ENCODE assay signal across 14 cellular contexts in the genomic region with DNA sequence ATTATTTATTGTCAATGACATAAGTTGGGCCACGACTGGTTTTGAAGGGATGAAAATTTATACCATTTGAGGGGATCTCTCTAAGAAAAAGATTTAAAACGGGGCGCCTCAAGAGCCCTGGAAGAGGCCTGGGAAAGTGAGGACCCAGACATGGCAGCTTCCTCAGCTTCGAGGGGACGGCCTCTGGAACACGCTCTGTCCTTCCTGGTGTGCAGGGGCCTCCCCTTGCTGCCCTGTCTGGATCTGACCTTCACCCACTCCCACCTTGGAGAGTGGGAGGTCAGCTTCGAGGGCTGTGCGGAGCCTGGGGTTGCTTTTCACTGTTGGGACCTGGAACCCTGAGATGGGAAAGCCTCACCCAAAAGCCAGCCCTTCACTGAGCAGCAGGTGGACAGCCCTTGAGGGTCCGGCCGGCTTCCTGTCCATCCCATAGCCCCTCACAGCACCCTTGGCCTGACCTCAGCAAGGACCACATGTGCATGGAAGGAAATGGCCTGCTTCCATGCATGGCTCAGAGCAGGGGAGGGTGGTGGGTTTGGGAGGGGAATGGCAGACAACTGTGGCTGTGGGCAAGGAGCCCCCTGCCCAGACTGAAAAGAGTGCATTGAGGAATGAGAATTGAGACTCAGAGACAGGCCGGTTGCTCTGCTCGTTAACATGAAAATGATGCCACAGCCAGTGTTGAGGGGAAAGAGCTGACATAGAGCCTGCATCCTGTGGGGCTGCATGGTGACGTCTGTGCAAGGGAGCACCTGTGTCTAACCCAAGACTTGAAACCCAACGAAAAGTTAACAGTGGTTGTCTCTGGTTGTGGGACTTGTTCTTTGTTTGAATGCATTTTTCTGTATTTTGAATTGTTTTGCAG. TPM values are rescaled to one million over a fixed set of nuclear protein-coding genes. Genes with fewer than 3 reads are reported as not detected.
DNase-seq lines count a peak whose midpoint lies in the region; ATAC-seq lines count a peak whose summit lies in the region.
"Had no signal": no experiment of that assay in that cellular context is flagged by ENCODE, and none has a peak within 500 bp of the region (broad histone marks: within the 10 kb centered on the region; RNA-seq: fewer than 3 reads in every experiment).

No MANE protein-coding gene starts in this region.

- peak overlapping the region; percentile 58 for H3K4me3 ChIP-seq in CD4-positive, CD25-positive, alpha-beta regulatory T cell (ENCODE audit: low read depth, low read length)
- no peak overlapping the region for H3K4me3 ChIP-seq in H7 (ENCODE audit: insufficient read depth, low read depth, low read length)
- H3K4me3 ChIP-seq: suprapubic skin had no signal

- peaks cover 10 to 34% (median 24%) of the 10 kb centered on the region in 4 donors for H3K4me1 Mint-ChIP-seq in CD4-positive, CD25-positive, alpha-beta regulatory T cell

- no peaks in the 10 kb centered on the region for H3K36me3 ChIP-seq in CD4-positive, CD25-positive, alpha-beta regulatory T cell (ENCODE audit: control insufficient read depth, insufficient read depth, low read length)
- H3K36me3 ChIP-seq in H7 (replicated peaks; ENCODE audit: control insufficient read depth, insufficient read depth, low read length) = no peaks in the 10 kb centered on the region
- H3K36me3 ChIP-seq: suprapubic skin had no signal

- H3K36me3 Mint-ChIP-seq in CD4-positive, CD25-positive, alpha-beta regulatory T cell = no peaks in the 10 kb centered on the region

- peak overlapping the region; percentile 66 for H3K27ac ChIP-seq in CD4-positive, CD25-positive, alpha-beta regulatory T cell (ENCODE audit: insufficient read depth, low read length, poor library complexity, severe bottlenecking)
- H3K27ac ChIP-seq: suprapubic skin had no signal

- no peaks in the 10 kb centered on the region for H3K9me3 Mint-ChIP-seq in CD4-positive, CD25-positive, alpha-beta regulatory T cell
- H3K9me3 Mint-ChIP-seq: brain, nephron had no signal

- H3K27ac Mint-ChIP-seq in CD4-positive, CD25-positive, alpha-beta regulatory T cell = peak overlapping the region; percentile 93 to 96 (median 94)
- H3K27ac Mint-ChIP-seq: brain, nephron had no signal

- H3K27me3 Mint-ChIP-seq in CD4-positive, CD25-positive, alpha-beta regulatory T cell = peaks cover 4% of the 10 kb centered on the region

- peak overlapping the region; percentile 76 to 87 (median 82) for H3K4me3 Mint-ChIP-seq in CD4-positive, CD25-positive, alpha-beta regulatory T cell
- H3K4me3 Mint-ChIP-seq: brain, nephron had no signal

- peak; percentile 15 to 79 (median 71) for DNase-seq in CD4-positive, CD25-positive, alpha-beta regulatory T cell
- peak; percentile 65 for DNase-seq in H7
- DNase-seq in activated CD4-positive, alpha-beta T cell treated with anti-CD3 and anti-CD28 coated beads, Interleukin-2, amount 50 U/mL, for 1 hour = peak; percentile 37
- DNase-seq in mesenteric fat pad (ENCODE audit: low spot score) = peak; percentile 77
- no peak for DNase-seq in NCI-H748 (lab: John Stamatoyannopoulos, UW; ENCODE audit: unreplicated experiment)
- DNase-seq in MV-4-11 (lab: John Stamatoyannopoulos, UW) = no peak
- DNase-seq in SIG-M5 (lab: John Stamatoyannopoulos, UW) = no peak
- DNase-seq in hepatic stellate cell (ENCODE audit: low spot score) = no peak
- DNase-seq: HCEC 1CT, NCI-H446 had no signal

- ATAC-seq in CD4-positive, CD25-positive, alpha-beta regulatory T cell (ENCODE audit: low read depth in 2 of 2) = peak; percentile 79 to 89
- ATAC-seq: right cardiac atrium had no signal

- H3K27me3 ChIP-seq in CD4-positive, CD25-positive, alpha-beta regulatory T cell (ENCODE audit: control insufficient read depth, insufficient read depth, low read length) = no peaks in the 10 kb centered on the region
- no peaks in the 10 kb centered on the region for H3K27me3 ChIP-seq in H7 (ENCODE audit: control insufficient read depth, insufficient read depth, low read length)
- H3K27me3 ChIP-seq: suprapubic skin had no signal

- no peaks in the 10 kb centered on the region for H3K9me3 ChIP-seq in CD4-positive, CD25-positive, alpha-beta regulatory T cell (ENCODE audit: control insufficient read depth in 2 of 2, low read length in 2 of 2)
- H3K9me3 ChIP-seq: suprapubic skin had no signal

- H3K4me1 ChIP-seq in CD4-positive, CD25-positive, alpha-beta regulatory T cell (ENCODE audit: control insufficient read depth, insufficient read depth, low read length, poor library complexity, severe bottlenecking) = peaks cover 26% of the 10 kb centered on the region

RNA-seq across cellular contexts. Expression of a gene that starts 16.3 kb away (rescaled TPM):
- total RNA-seq in CD4-positive, CD25-positive, alpha-beta regulatory T cell = 19.3 TPM
- polyA plus RNA-seq in CD4-positive, CD25-positive, alpha-beta regulatory T cell = 10 to 100 TPM; 29.9 to 40.2 (median 36.5) TPM
- total RNA-seq in H7 (2014; rRNA removed; shearing (Covaris generic)) = 0.04 and 0.38 TPM in 2 replicates
- 5.3 TPM for total RNA-seq in mesenteric fat pad

Comparison
In these comparisons a context has a peak if more than half of its experiments do, and no peak if none do; other contexts are left out.
1. DNase-seq: peak in CD4-positive, CD25-positive, alpha-beta regulatory T cell (3 of 3), H7 (single experiment), activated CD4-positive, alpha-beta T cell treated with anti-CD3 and anti-CD28 coated beads, Interleukin-2, amount 50 U/mL, for 1 hour (single experiment) and mesenteric fat pad (single experiment); none in NCI-H748 (single experiment), MV-4-11 (single experiment), SIG-M5 (single experiment) and hepatic stellate cell (single experiment).